ENCODE assay signal across 1 cellular context in the genomic region with DNA sequence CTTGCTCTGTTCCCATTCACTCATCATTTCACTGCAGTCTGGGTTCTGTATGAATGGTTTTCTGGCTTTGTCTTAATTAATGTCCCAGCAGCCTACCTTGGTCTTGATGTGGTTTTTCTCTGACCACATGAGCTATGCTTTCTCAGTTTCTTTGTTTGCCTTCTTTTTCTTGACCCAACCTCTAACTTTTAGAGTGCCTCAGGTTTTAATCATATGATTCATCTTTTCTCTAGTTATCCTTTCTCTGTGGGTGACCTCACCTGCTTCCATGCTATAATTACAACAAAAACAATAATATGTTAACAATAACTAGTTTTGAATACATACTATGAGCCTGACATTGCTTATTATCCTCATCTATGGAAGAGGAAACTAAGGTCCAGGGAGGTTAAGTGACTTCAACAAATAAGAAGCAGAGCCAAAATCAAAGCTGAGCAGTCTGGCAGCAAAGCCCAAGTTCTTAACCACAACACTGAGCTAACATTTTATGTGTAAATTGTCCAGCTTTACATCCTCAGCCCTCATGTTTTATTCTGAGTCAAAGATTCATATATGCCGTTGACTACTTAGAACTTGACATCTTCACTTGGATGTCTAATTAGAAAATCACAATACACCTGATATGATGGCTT.
TF ChIP-seq lines count a peak whose summit lies in the region.

No MANE protein-coding gene starts in this region.

TF ChIP-seq in GM23338, 12 proteins besides CTCF, POLR2A, EP300 and RAD21 (continued from another document):
- TF ChIP-seq, protein P1, sequence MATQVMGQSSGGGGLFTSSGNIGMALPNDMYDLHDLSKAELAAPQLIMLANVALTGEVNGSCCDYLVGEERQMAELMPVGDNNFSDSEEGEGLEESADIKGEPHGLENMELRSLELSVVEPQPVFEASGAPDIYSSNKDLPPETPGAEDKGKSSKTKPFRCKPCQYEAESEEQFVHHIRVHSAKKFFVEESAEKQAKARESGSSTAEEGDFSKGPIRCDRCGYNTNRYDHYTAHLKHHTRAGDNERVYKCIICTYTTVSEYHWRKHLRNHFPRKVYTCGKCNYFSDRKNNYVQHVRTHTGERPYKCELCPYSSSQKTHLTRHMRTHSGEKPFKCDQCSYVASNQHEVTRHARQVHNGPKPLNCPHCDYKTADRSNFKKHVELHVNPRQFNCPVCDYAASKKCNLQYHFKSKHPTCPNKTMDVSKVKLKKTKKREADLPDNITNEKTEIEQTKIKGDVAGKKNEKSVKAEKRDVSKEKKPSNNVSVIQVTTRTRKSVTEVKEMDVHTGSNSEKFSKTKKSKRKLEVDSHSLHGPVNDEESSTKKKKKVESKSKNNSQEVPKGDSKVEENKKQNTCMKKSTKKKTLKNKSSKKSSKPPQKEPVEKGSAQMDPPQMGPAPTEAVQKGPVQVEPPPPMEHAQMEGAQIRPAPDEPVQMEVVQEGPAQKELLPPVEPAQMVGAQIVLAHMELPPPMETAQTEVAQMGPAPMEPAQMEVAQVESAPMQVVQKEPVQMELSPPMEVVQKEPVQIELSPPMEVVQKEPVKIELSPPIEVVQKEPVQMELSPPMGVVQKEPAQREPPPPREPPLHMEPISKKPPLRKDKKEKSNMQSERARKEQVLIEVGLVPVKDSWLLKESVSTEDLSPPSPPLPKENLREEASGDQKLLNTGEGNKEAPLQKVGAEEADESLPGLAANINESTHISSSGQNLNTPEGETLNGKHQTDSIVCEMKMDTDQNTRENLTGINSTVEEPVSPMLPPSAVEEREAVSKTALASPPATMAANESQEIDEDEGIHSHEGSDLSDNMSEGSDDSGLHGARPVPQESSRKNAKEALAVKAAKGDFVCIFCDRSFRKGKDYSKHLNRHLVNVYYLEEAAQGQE (IDR thresholded peaks at IDR 0.05; ENCODE audit: unreplicated experiment) = no peak
- no peak for TF ChIP-seq STAT1 (IDR thresholded peaks at IDR 0.05; ENCODE audit: unreplicated experiment)
- no peak for TF ChIP-seq NANOG (IDR thresholded peaks at IDR 0.05; ENCODE audit: borderline replicate concordance)
- TF ChIP-seq ZNF331 (CRISPR knock-in tag; IDR thresholded peaks at IDR 0.05; ENCODE audit: low read depth) = no peak
- TF ChIP-seq EZH2 (IDR thresholded peaks at IDR 0.05; ENCODE audit: low read depth, unreplicated experiment) = no peak
- TF ChIP-seq JUNB (IDR thresholded peaks at IDR 0.05; ENCODE audit: unreplicated experiment) = no peak
- no peak for TF ChIP-seq EZH2phosphoT487 (IDR thresholded peaks at IDR 0.05; ENCODE audit: unreplicated experiment)
TF ChIP-seq in GM23338: peak in this region for 0.
